Comparison of ENCODE assay signal across 1 cellular context in the genomic region with DNA sequence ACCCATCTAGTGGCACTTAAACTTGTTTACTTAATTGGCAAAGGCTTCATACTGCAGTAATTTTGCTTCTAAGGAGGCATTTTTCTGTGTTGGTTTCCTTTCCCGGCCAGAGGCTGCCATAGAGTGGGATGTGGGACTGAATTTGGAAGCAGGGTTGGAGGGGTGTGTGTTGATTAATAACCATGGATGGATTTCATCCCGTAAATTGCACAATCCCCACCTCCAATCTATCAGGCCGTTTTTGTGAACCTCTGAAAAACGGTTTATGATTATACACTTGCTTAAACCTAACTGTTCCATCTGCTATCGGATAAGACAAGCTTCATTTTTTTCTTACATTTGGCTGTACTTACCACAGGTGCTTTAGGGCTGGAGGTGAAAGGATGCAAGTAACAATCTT.
TF ChIP-seq lines count a peak whose summit lies in the region.

No MANE protein-coding gene starts in this region.

TF ChIP-seq in H1, 55 proteins besides CTCF, POLR2A, EP300 and RAD21:
- TF ChIP-seq SIRT6 (IDR thresholded peaks at IDR 0.05; ENCODE audit: low read length) (no peak), CEBPB (IDR thresholded peaks at IDR 0.05; ENCODE audit: low read depth, low read length) (peak; percentile 50; the same call in 1 of the 2 replicates), POLR2AphosphoS5 (IDR thresholded peaks at IDR 0.05; ENCODE audit: low read depth, low read length) (no peak), JUND (IDR thresholded peaks at IDR 0.05; ENCODE audit: low read length) (no peak)
TF ChIP-seq in H1: peak in this region for 1.
